In the genomic region with DNA sequence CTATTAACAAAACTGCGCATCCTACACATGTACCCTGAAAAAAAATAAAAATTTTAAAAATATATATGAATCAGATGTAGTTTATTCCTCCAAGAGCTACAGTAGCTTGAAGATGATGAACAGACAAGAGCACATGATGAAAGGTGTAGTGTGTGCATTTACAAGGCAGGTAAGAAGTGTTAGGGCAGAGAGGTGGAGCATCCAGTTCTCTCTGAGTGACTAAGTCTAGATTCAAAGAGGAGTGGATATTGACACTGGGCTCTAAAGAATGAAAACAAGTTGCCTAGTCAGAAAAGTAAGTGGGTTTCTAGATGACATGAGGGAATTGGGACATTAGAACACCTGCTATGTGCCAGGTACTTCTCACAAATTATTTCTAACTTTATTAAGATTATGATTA, we compare ENCODE assay signal across 8 cellular contexts.
"Had no signal": no experiment of that assay in that cellular context is flagged by ENCODE, and none has a peak within 500 bp of the region (broad histone marks: within the 10 kb centered on the region; RNA-seq: fewer than 3 reads in every experiment).

No MANE protein-coding gene starts in this region.

- H3K36me3 ChIP-seq: HAP-1 had no signal

- H3K4me1 ChIP-seq: HAP-1 had no signal

- H2AFZ ChIP-seq: GM23248 had no signal

- H3K27ac ChIP-seq: GM23248, HL-60 had no signal

- H3K9me3 ChIP-seq: HAP-1 had no signal

- H3K4me3 ChIP-seq: GM23248, HAP-1 had no signal

- DNase-seq: GM23248, GOT3, H7, HFFc6 had no signal

- H3K9ac ChIP-seq: GM23248 had no signal

- ATAC-seq: HCT116, HepG2 had no signal
